ENCODE assay signal across 24 cellular contexts in genomic region chr1:18266391-18266790, GRCh38.
DNase-seq lines count a peak whose midpoint lies in the region; ATAC-seq, FAIRE-seq and TF ChIP-seq lines count a peak whose summit lies in the region.
"Had no signal": no experiment of that assay in that cellular context is flagged by ENCODE, and none has a peak within 500 bp of the region (broad histone marks: within the 10 kb centered on the region; RNA-seq: fewer than 3 reads in every experiment).

No MANE protein-coding gene starts in this region.

- H2AFZ ChIP-seq in HepG2 (ENCODE audit: low read length), result no peak overlapping the region
- H2AFZ ChIP-seq in hepatocyte, result no peak overlapping the region
- H2AFZ ChIP-seq in neuronal stem cell (ENCODE audit: low read length), result no peak overlapping the region

- H3K36me3 Mint-ChIP-seq in stimulated activated effector memory CD8-positive, alpha-beta T cell treated with anti-CD3 and anti-CD28 coated beads, Interleukin-12 subunit alpha, Interleukin-12 subunit beta, amount 100 ng/mL, for 72 hours, result no peaks in the 10 kb centered on the region
- H3K36me3 Mint-ChIP-seq in activated CD4-positive, alpha-beta T cell treated with anti-CD3 and anti-CD28 coated beads for 36 hours (ENCODE audit: low read depth), result no peaks in the 10 kb centered on the region
- H3K36me3 Mint-ChIP-seq in HFFc6 (ENCODE audit: low read depth), result no peaks in the 10 kb centered on the region
- H3K36me3 Mint-ChIP-seq: CD8-positive, alpha-beta T cell had no signal

- no peak overlapping the region for H4K91ac ChIP-seq in neuronal stem cell (ENCODE audit: low read depth, low read length, poor library complexity)

- ATAC-seq in right lobe of liver (peak in 3 of 4 donors; percentile 33 to 86 (median 59)), HepG2 (no peak)
- peak; percentile 9 for ATAC-seq in stimulated activated effector memory CD8-positive, alpha-beta T cell treated with anti-CD3 and anti-CD28 coated beads, Interleukin-12 subunit alpha, Interleukin-12 subunit beta, amount 100 ng/mL, for 72 hours
- no peak for ATAC-seq in activated CD4-positive, alpha-beta T cell treated with anti-CD3 and anti-CD28 coated beads for 36 hours
- ATAC-seq: A549; CD8-positive, alpha-beta T cell; GM12878 had no signal

- intact Hi-C loops in right lobe of liver (cut with DNase I) (no loop called here), HepG2 (cut with micrococcal nuclease; ENCODE audit: unreplicated experiment) (no loop called here)
- intact Hi-C loops in activated CD4-positive, alpha-beta T cell treated with anti-CD3 and anti-CD28 coated beads for 36 hours (cut with DNase I, micrococcal nuclease), result no loop called here

- TF ChIP-seq EP300 in HepG2 (IDR thresholded peaks at IDR 0.05; ENCODE audit: low read depth in 2 of 2, low read length in 2 of 2), result no peak
- no peak for TF ChIP-seq EP300 in HepG2 (CRISPR knock-in tag; IDR thresholded peaks at IDR 0.05; ENCODE audit: borderline replicate concordance)

- no peak overlapping the region for H2AK5ac ChIP-seq in neuronal stem cell (ENCODE audit: low read depth, low read length)

- no peak for FAIRE-seq in HepG2 (lab: Jason Lieb, UNC)
- FAIRE-seq: A549, D721Med, G401.6, GM12878, GM12892, GM18507 had no signal

- H3K4me3 ChIP-seq in right lobe of liver (no peak overlapping the region), HepG2 (replicated peaks in 1 of 3; ENCODE audit: insufficient read depth in 1 of 3, low read depth in 2 of 3, low read length in 3 of 3) (no peak overlapping the region), hepatocyte (no peak overlapping the region), neuronal stem cell (ENCODE audit: low read length in 2 of 2) (no peak overlapping the region)
- H3K4me3 ChIP-seq: A549; BLaER1 treated with 17β-estradiol and CSF1 and Interleukin-3, amounts not matched to agents 10 nM and 100 nM; GM12878 had no signal

- DNase-seq in right lobe of liver (peak in 1 of 3 donors; percentile 61), HepG2 (ENCODE audit: low spot score) (no peak), hepatocyte (ENCODE audit: low spot score) (peak; percentile 32), neuronal stem cell (ENCODE audit: low spot score) (no peak), HFFc6 (no peak)
- DNase-seq in stimulated activated effector memory CD8-positive, alpha-beta T cell treated with anti-CD3 and anti-CD28 coated beads, Interleukin-12 subunit alpha, Interleukin-12 subunit beta, amount 100 ng/mL, for 72 hours (ENCODE audit: low spot score in 2 of 2), result no peak
- DNase-seq in activated CD4-positive, alpha-beta T cell treated with anti-CD3 and anti-CD28 coated beads for 36 hours, result no peak
- no peak for DNase-seq in stimulated activated CD4-positive, alpha-beta T cell treated with anti-CD3 and anti-CD28 coated beads, Interleukin-2, amount 100 ng/mL, for 48 hours
- DNase-seq: AML-193; Caco-2; Calu3; CD4-positive, alpha-beta T cell; CD8-positive, alpha-beta T cell; DMS79 treated with DMSO at 0.1 percent for 48 hours had no signal

- H3K9ac ChIP-seq in HepG2 (ENCODE audit: insufficient read depth, low read depth, low read length) (no peak overlapping the region), neuronal stem cell (ENCODE audit: low read depth, low read length, poor library complexity) (no peak overlapping the region)
- H3K9ac ChIP-seq: BLaER1 treated with 17β-estradiol and CSF1 and Interleukin-3, amounts not matched to agents 10 nM and 100 nM had no signal

- peaks cover 8% of the 10 kb centered on the region for H3K27me3 Mint-ChIP-seq in activated CD4-positive, alpha-beta T cell treated with anti-CD3 and anti-CD28 coated beads for 36 hours
- no peaks in the 10 kb centered on the region; the same call in 1 of the 2 replicates for H3K27me3 Mint-ChIP-seq in HFFc6 (ENCODE audit: insufficient read depth)

- H3K4me2 ChIP-seq in HepG2 (ENCODE audit: low read depth, low read length) (no peak overlapping the region), hepatocyte (no peak overlapping the region), neuronal stem cell (ENCODE audit: insufficient read depth, low read length, poor library complexity, severe bottlenecking) (no peak overlapping the region)
- H3K4me2 ChIP-seq: A549; BLaER1 treated with 17β-estradiol and CSF1 and Interleukin-3, amounts not matched to agents 10 nM and 100 nM had no signal

- no peaks in the 10 kb centered on the region for H3K9me2 ChIP-seq in hepatocyte (replicated peaks; ENCODE audit: insufficient read depth)

- H2BK12ac ChIP-seq in neuronal stem cell (ENCODE audit: low read length), result no peak overlapping the region

- H3K4me1 ChIP-seq in right lobe of liver, result no peaks in the 10 kb centered on the region
- no peaks in the 10 kb centered on the region for H3K4me1 ChIP-seq in HepG2 (ENCODE audit: insufficient read depth, low read length)
- no peaks in the 10 kb centered on the region for H3K4me1 ChIP-seq in hepatocyte (ENCODE audit: insufficient read depth)
- H3K4me1 ChIP-seq in neuronal stem cell (ENCODE audit: control insufficient read depth in 2 of 2, insufficient read depth in 1 of 2, low read depth in 1 of 2, low read length in 2 of 2), result peaks cover 0 to 15% of the 10 kb centered on the region in 2 donors
- H3K4me1 ChIP-seq: A549; BLaER1 treated with 17β-estradiol and CSF1 and Interleukin-3, amounts not matched to agents 10 nM and 100 nM; Caco-2 had no signal

- H4K20me1 ChIP-seq in HepG2 (ENCODE audit: insufficient read depth, low read length) (no peaks in the 10 kb centered on the region), hepatocyte (ENCODE audit: insufficient read depth, poor library complexity, severe bottlenecking) (no peaks in the 10 kb centered on the region)

- no peak overlapping the region for H2BK120ac ChIP-seq in neuronal stem cell (ENCODE audit: low read depth, low read length)

- no peak overlapping the region for H4K8ac ChIP-seq in neuronal stem cell (ENCODE audit: low read depth, low read length)

- H2BK15ac ChIP-seq in neuronal stem cell (ENCODE audit: low read length), result no peak overlapping the region

- H3K4me1 Mint-ChIP-seq in stimulated activated effector memory CD8-positive, alpha-beta T cell treated with anti-CD3 and anti-CD28 coated beads, Interleukin-12 subunit alpha, Interleukin-12 subunit beta, amount 100 ng/mL, for 72 hours, result no peaks in the 10 kb centered on the region
- no peaks in the 10 kb centered on the region for H3K4me1 Mint-ChIP-seq in activated CD4-positive, alpha-beta T cell treated with anti-CD3 and anti-CD28 coated beads for 36 hours
- H3K4me1 Mint-ChIP-seq in HFFc6 (ENCODE audit: low read depth), result no peaks in the 10 kb centered on the region
- H3K4me1 Mint-ChIP-seq: B cell had no signal

- no peak overlapping the region for H2BK5ac ChIP-seq in neuronal stem cell (ENCODE audit: low read length)

- no peaks in the 10 kb centered on the region for H3K36me3 ChIP-seq in right lobe of liver
- no peaks in the 10 kb centered on the region for H3K36me3 ChIP-seq in HepG2 (replicated peaks in 1 of 2; ENCODE audit: control insufficient read depth in 1 of 2, insufficient read depth in 2 of 2, low read length in 2 of 2)
- no peaks in the 10 kb centered on the region for H3K36me3 ChIP-seq in hepatocyte (replicated peaks; ENCODE audit: insufficient read depth, low read depth)
- no peaks in the 10 kb centered on the region for H3K36me3 ChIP-seq in neuronal stem cell (replicated peaks in 1 of 2; ENCODE audit: control insufficient read depth in 2 of 2, insufficient read depth in 2 of 2, low read length in 2 of 2)
- H3K36me3 ChIP-seq: BLaER1 treated with 17β-estradiol and CSF1 and Interleukin-3, amounts not matched to agents 10 nM and 100 nM had no signal

- H3K27ac ChIP-seq in right lobe of liver (no peak overlapping the region), HepG2 (ENCODE audit: extremely low read length, insufficient read depth, low read length) (no peak overlapping the region), hepatocyte (no peak overlapping the region), neuronal stem cell (replicated peaks; ENCODE audit: low read length) (no peak overlapping the region)
- H3K27ac ChIP-seq: 22Rv1; A549; BLaER1 treated with 17β-estradiol and CSF1 and Interleukin-3, amounts not matched to agents 10 nM and 100 nM; C4-2B had no signal

- H3K4ac ChIP-seq in neuronal stem cell (ENCODE audit: low read length), result no peak overlapping the region

- POLR2A ChIA-PET in HepG2 (lab: Yijun Ruan, JAX), result no interaction called here
- POLR2A ChIA-PET in activated CD4-positive, alpha-beta T cell treated with anti-CD3 and anti-CD28 coated beads for 36 hours (lab: Charles Lee), result no interaction called here

- H3K9me3 ChIP-seq in right lobe of liver (no peaks in the 10 kb centered on the region), HepG2 (ENCODE audit: low read length) (no peaks in the 10 kb centered on the region), hepatocyte (ENCODE audit: low read depth) (no peaks in the 10 kb centered on the region), neuronal stem cell (replicated peaks in 1 of 2; ENCODE audit: control insufficient read depth in 2 of 2, insufficient read depth in 1 of 2, low read depth in 1 of 2, low read length in 2 of 2) (no peaks in the 10 kb centered on the region)
- H3K9me3 ChIP-seq: A549; BLaER1 treated with 17β-estradiol and CSF1 and Interleukin-3, amounts not matched to agents 10 nM and 100 nM; Caco-2 had no signal

- no peaks in the 10 kb centered on the region for H3K79me1 ChIP-seq in neuronal stem cell (ENCODE audit: low read depth, low read length)

- TF ChIP-seq CTCF in right lobe of liver (IDR thresholded peaks at IDR 0.05) (no peak), HepG2 (CRISPR knock-in tag; IDR thresholded peaks at IDR 0.05) (no peak), hepatocyte (IDR thresholded peaks at IDR 0.05; ENCODE audit: poor library complexity) (no peak), HFFc6 (IDR thresholded peaks at IDR 0.05) (no peak)

- in situ Hi-C loops in HepG2 (cut with HindIII; ENCODE audit: extremely low pct_ligation_motif_present, low pct_unique_long_range_greater_than_20kb), result no loop called here

- no peak overlapping the region for H3K23ac ChIP-seq in neuronal stem cell (ENCODE audit: low read depth, low read length, poor library complexity)

- no peaks in the 10 kb centered on the region for H3K9me3 Mint-ChIP-seq in stimulated activated effector memory CD8-positive, alpha-beta T cell treated with anti-CD3 and anti-CD28 coated beads, Interleukin-12 subunit alpha, Interleukin-12 subunit beta, amount 100 ng/mL, for 72 hours
- no peaks in the 10 kb centered on the region for H3K9me3 Mint-ChIP-seq in activated CD4-positive, alpha-beta T cell treated with anti-CD3 and anti-CD28 coated beads for 36 hours (ENCODE audit: low read depth)
- peaks cover 53% of the 10 kb centered on the region for H3K9me3 Mint-ChIP-seq in HFFc6
- H3K9me3 Mint-ChIP-seq: CD4-positive, alpha-beta T cell; CD8-positive, alpha-beta T cell had no signal

- no peak for TF ChIP-seq RAD21 in HepG2 (CRISPR knock-in tag; IDR thresholded peaks at IDR 0.05)

- TF ChIP-seq POLR2A in right lobe of liver (IDR thresholded peaks at IDR 0.05), result no peak
- no peak for TF ChIP-seq POLR2A in HepG2 (IDR thresholded peaks at IDR 0.05; ENCODE audit: insufficient read depth in 1 of 2, low read depth in 2 of 2, low read length in 2 of 2)

- H3K27me3 ChIP-seq in right lobe of liver, result no peaks in the 10 kb centered on the region
- H3K27me3 ChIP-seq in HepG2 (ENCODE audit: control insufficient read depth in 1 of 2, insufficient read depth in 2 of 2, low read length in 2 of 2), result peaks cover 2 to 3% of the 10 kb centered on the region in 2 experiments; a peak in 2 of 5 replicates
- H3K27me3 ChIP-seq in hepatocyte, result peaks cover 18% of the 10 kb centered on the region
- H3K27me3 ChIP-seq in neuronal stem cell (ENCODE audit: control insufficient read depth in 3 of 3, insufficient read depth in 3 of 3, low read depth in 1 of 3, low read length in 3 of 3), result peaks cover 0 to 15% (median 0%) of the 10 kb centered on the region in 3 experiments
- H3K27me3 ChIP-seq: BLaER1 treated with 17β-estradiol and CSF1 and Interleukin-3, amounts not matched to agents 10 nM and 100 nM had no signal

- no peak overlapping the region for H3K4me3 Mint-ChIP-seq in stimulated activated effector memory CD8-positive, alpha-beta T cell treated with anti-CD3 and anti-CD28 coated beads, Interleukin-12 subunit alpha, Interleukin-12 subunit beta, amount 100 ng/mL, for 72 hours
- H3K4me3 Mint-ChIP-seq in activated CD4-positive, alpha-beta T cell treated with anti-CD3 and anti-CD28 coated beads for 36 hours, result no peak overlapping the region
- no peak overlapping the region for H3K4me3 Mint-ChIP-seq in HFFc6
- H3K4me3 Mint-ChIP-seq: B cell; CD4-positive, alpha-beta T cell; CD8-positive, alpha-beta T cell had no signal

- H3K18ac ChIP-seq in neuronal stem cell (ENCODE audit: low read length), result no peak overlapping the region

- CTCF ChIA-PET in HepG2 (lab: Yijun Ruan, JAX; ENCODE audit: low intra/inter-chr PET ratio, low total read pairs), result no interaction called here
- CTCF ChIA-PET in activated CD4-positive, alpha-beta T cell treated with anti-CD3 and anti-CD28 coated beads for 36 hours (lab: Charles Lee), result no interaction called here

- H3K14ac ChIP-seq in neuronal stem cell (ENCODE audit: low read length), result peak overlapping the region; percentile 15

- no TSS peak for BruUV-seq in HepG2 (replicated peaks; lab: Mats Ljungman, UMichigan)

- H3K27ac Mint-ChIP-seq in stimulated activated effector memory CD8-positive, alpha-beta T cell treated with anti-CD3 and anti-CD28 coated beads, Interleukin-12 subunit alpha, Interleukin-12 subunit beta, amount 100 ng/mL, for 72 hours, result no peak overlapping the region
- H3K27ac Mint-ChIP-seq in activated CD4-positive, alpha-beta T cell treated with anti-CD3 and anti-CD28 coated beads for 36 hours, result no peak overlapping the region
- no peak overlapping the region for H3K27ac Mint-ChIP-seq in HFFc6
- H3K27ac Mint-ChIP-seq: B cell; CD4-positive, alpha-beta T cell; CD8-positive, alpha-beta T cell had no signal

- no peaks in the 10 kb centered on the region for H3K79me2 ChIP-seq in HepG2 (ENCODE audit: insufficient read depth, low read length)
- no peaks in the 10 kb centered on the region for H3K79me2 ChIP-seq in hepatocyte

- 75% methylated on average over 2 of the region's 2 CpGs for WGBS in right lobe of liver (ENCODE audit: insufficient coverage, low coverage, low lambda C conversion rate, missing lambda C conversion rate)
- 0% methylated on average over 2 of the region's 2 CpGs for WGBS in HepG2 (ENCODE audit: low lambda C conversion rate)
- 84% methylated on average over 2 of the region's 2 CpGs for WGBS in hepatocyte (ENCODE audit: low lambda C conversion rate, missing lambda C conversion rate)
- no CpG with 5 or more reads among the region's 2 CpGs for WGBS in neuronal stem cell (ENCODE audit: extremely low coverage in 2 of 2, insufficient read length in 2 of 2, insufficient replicate concordance in 1 of 2), 2 donors

Comparison
In these comparisons a context has a peak if more than half of its experiments do, and no peak if none do; other contexts are left out.
1. ATAC-seq: peak in right lobe of liver (3 of 4) and stimulated activated effector memory CD8-positive, alpha-beta T cell treated with anti-CD3 and anti-CD28 coated beads, Interleukin-12 subunit alpha, Interleukin-12 subunit beta, amount 100 ng/mL, for 72 hours (single experiment); none in HepG2 (single experiment) and activated CD4-positive, alpha-beta T cell treated with anti-CD3 and anti-CD28 coated beads for 36 hours (single experiment).